25 cellular contexts compared by ENCODE assay signal in genomic region chr5:33999986-34000385, GRCh38. TPM values are rescaled to one million over a fixed set of nuclear protein-coding genes. Genes with fewer than 3 reads are reported as not detected.
DNase-seq lines count a peak whose midpoint lies in the region; ATAC-seq, FAIRE-seq and TF ChIP-seq lines count a peak whose summit lies in the region.
"Had no signal": no experiment of that assay in that cellular context is flagged by ENCODE, and none has a peak within 500 bp of the region (broad histone marks: within the 10 kb centered on the region; RNA-seq: fewer than 3 reads in every experiment).

No MANE protein-coding gene starts in this region.

- TF ChIP-seq RAD21 in IMR-90 (IDR thresholded peaks at IDR 0.05; ENCODE audit: low read length) = no peak
- TF ChIP-seq RAD21 in H1 (IDR thresholded peaks at IDR 0.05 in 1 of 2, conservative IDR thresholded peaks at IDR 0.05 in 1 of 2; ENCODE audit: low read depth in 2 of 2, low read length in 2 of 2) = no peak

- no peak overlapping the region for H2AK9ac ChIP-seq in IMR-90 (replicated peaks; ENCODE audit: low read depth, low read length, poor library complexity)

- peak overlapping the region; percentile 60 for H3K27ac Mint-ChIP-seq in progenitor cell of endocrine pancreas
- H3K27ac Mint-ChIP-seq in activated T-cell treated with anti-CD3 and anti-CD28 coated beads, Interleukin-2, amount 50 U/mL, for 24 hours = no peak overlapping the region

- H3K18ac ChIP-seq in IMR-90 (ENCODE audit: low read depth, low read length) (no peak overlapping the region), H1 (ENCODE audit: extremely low read depth, low read length) (no peak overlapping the region)

- H3K4me3 Mint-ChIP-seq in progenitor cell of endocrine pancreas (ENCODE audit: low read depth) = no peak overlapping the region
- H3K4me3 Mint-ChIP-seq in activated T-cell treated with anti-CD3 and anti-CD28 coated beads, Interleukin-2, amount 50 U/mL, for 24 hours = no peak overlapping the region

- H3K4ac ChIP-seq in IMR-90 (ENCODE audit: low read depth, low read length) (no peak overlapping the region), H1 (replicated peaks; ENCODE audit: insufficient read length, low read depth, low read length) (no peak overlapping the region)

- no peak overlapping the region for H3K4me2 ChIP-seq in IMR-90 (ENCODE audit: low read depth, low read length)
- no peak overlapping the region for H3K4me2 ChIP-seq in H1 (ENCODE audit: insufficient read depth in 1 of 2, low read depth in 2 of 2, low read length in 2 of 2)
- H3K4me2 ChIP-seq: KMS-11 had no signal

- H3K79me2 ChIP-seq in H1 (ENCODE audit: control insufficient read depth in 1 of 2, insufficient read depth in 2 of 2, low read length in 2 of 2) = no peaks in the 10 kb centered on the region

- peaks cover 44% of the 10 kb centered on the region for H3K4me1 Mint-ChIP-seq in progenitor cell of endocrine pancreas (ENCODE audit: low read depth)
- peaks cover 13% of the 10 kb centered on the region for H3K4me1 Mint-ChIP-seq in activated T-cell treated with anti-CD3 and anti-CD28 coated beads, Interleukin-2, amount 50 U/mL, for 24 hours (ENCODE audit: low read depth)

- no peaks in the 10 kb centered on the region for H4K20me1 ChIP-seq in IMR-90 (ENCODE audit: insufficient read depth, low read length)
- no peaks in the 10 kb centered on the region for H4K20me1 ChIP-seq in H1 (replicated peaks in 1 of 2; ENCODE audit: control insufficient read depth in 1 of 2, insufficient read depth in 2 of 2, low read length in 2 of 2)

- intact Hi-C loops in IMR-90 (cut with micrococcal nuclease) = no loop called here

- dilution Hi-C loops in IMR-90 (cut with HindIII; ENCODE audit: low sequenced_read_pairs, unreplicated experiment) = no loop called here

- no peak overlapping the region for H2AFZ ChIP-seq in IMR-90 (replicated peaks; ENCODE audit: low read length, poor library complexity)
- H2AFZ ChIP-seq in H1 (ENCODE audit: low read length) = no peak overlapping the region

- TF ChIP-seq EP300 in H1 (IDR thresholded peaks at IDR 0.05; ENCODE audit: borderline replicate concordance in 1 of 2, low read depth in 2 of 2, low read length in 2 of 2) = no peak

- H2BK5ac ChIP-seq in IMR-90 (ENCODE audit: low read depth, low read length, poor library complexity, severe bottlenecking) (no peak overlapping the region), H1 (ENCODE audit: low read depth, low read length) (no peak overlapping the region)

- no peak overlapping the region for H2BK12ac ChIP-seq in H1 (ENCODE audit: low read depth, low read length)

- H3K23ac ChIP-seq in IMR-90 (ENCODE audit: low read depth, low read length) (no peak overlapping the region), H1 (ENCODE audit: insufficient read length) (no peak overlapping the region)

- H2AK5ac ChIP-seq in IMR-90 (ENCODE audit: low read depth, low read length) (no peak overlapping the region), H1 (ENCODE audit: low read depth, low read length) (no peak overlapping the region)

- CTCF ChIA-PET in IMR-90 (lab: Yijun Ruan, JAX) (no interaction called here), H1 (lab: Charles Lee; ENCODE audit: partially characterized antibody) (interaction anchor here (1.2 to 4.4 kb wide), 6 partner anchors 12 to 465 kb away, joined by 3 to 17 read pairs (median 4); no protein-coding TSS in a partner anchor)

- peaks cover 5 to 6% of the 10 kb centered on the region in 2 experiments; a peak in 2 of 4 replicates for H3K79me1 ChIP-seq in IMR-90 (ENCODE audit: low read depth in 1 of 2, low read length in 2 of 2)
- H3K79me1 ChIP-seq in H1 (ENCODE audit: low read depth, low read length) = no peaks in the 10 kb centered on the region

- in situ Hi-C loops in IMR-90 (cut with MboI; ENCODE audit: low sequenced_read_pairs) = loop anchor here (5.0 to 25.0 kb wide), 2 partner anchors 462 to 887 kb away; no protein-coding TSS in a partner anchor

- H3K56ac ChIP-seq in IMR-90 (ENCODE audit: extremely low read depth, insufficient read depth, low read length) (no peak overlapping the region), H1 (replicated peaks; ENCODE audit: insufficient read length, low read depth, low read length) (no peak overlapping the region)

- H2BK120ac ChIP-seq in IMR-90 (ENCODE audit: low read depth, low read length) = no peak overlapping the region
- no peak overlapping the region for H2BK120ac ChIP-seq in H1 (replicated peaks; ENCODE audit: low read depth, low read length)

- peaks cover 8% of the 10 kb centered on the region; the same call in 1 of the 2 replicates for H3K4me1 ChIP-seq in IMR-90 (ENCODE audit: control insufficient read depth, insufficient read depth, low read length)
- H3K4me1 ChIP-seq in H1 (replicated peaks in 1 of 4; ENCODE audit: control insufficient read depth in 3 of 4, insufficient read depth in 4 of 4, low read length in 3 of 4) = peaks cover 0 to 3% (median 1%) of the 10 kb centered on the region in 4 experiments; a peak in 2 of 7 replicates
- H3K4me1 ChIP-seq: BE2C had no signal

- no peak for FAIRE-seq in H1 (lab: Jason Lieb, UNC)
- FAIRE-seq: GM19239 had no signal

- H3K36me3 Mint-ChIP-seq in progenitor cell of endocrine pancreas (ENCODE audit: insufficient read depth) = peaks cover 28% of the 10 kb centered on the region
- H3K36me3 Mint-ChIP-seq in activated T-cell treated with anti-CD3 and anti-CD28 coated beads, Interleukin-2, amount 50 U/mL, for 24 hours (ENCODE audit: low read depth) = peaks cover 48% of the 10 kb centered on the region

- TF ChIP-seq POLR2A in IMR-90 (IDR thresholded peaks at IDR 0.05; ENCODE audit: low read depth, low read length) = no peak
- TF ChIP-seq POLR2A in H1 (IDR thresholded peaks at IDR 0.05; ENCODE audit: control extremely low read depth in 1 of 2, low read depth in 2 of 2, low read length in 2 of 2) = no peak

- H3K4me3 ChIP-seq in IMR-90 (ENCODE audit: insufficient read depth, low read depth, low read length) (no peak overlapping the region), H1 (ENCODE audit: extremely low read depth in 1 of 4, insufficient read depth in 2 of 4, low read depth in 3 of 4, low read length in 4 of 4) (no peak overlapping the region)

- no peaks in the 10 kb centered on the region for H3K9me3 ChIP-seq in IMR-90 (ENCODE audit: control insufficient read depth, insufficient read depth, low read length)
- H3K9me3 ChIP-seq in H1 (ENCODE audit: insufficient read depth in 2 of 2, low read depth in 1 of 2, low read length in 1 of 2) = no peaks in the 10 kb centered on the region
- H3K9me3 ChIP-seq: BE2C had no signal

- no TSS peak for BruUV-seq in IMR-90 (replicated peaks; lab: Mats Ljungman, UMichigan)

- H2BK20ac ChIP-seq in IMR-90 (ENCODE audit: low read depth, low read length) (no peak overlapping the region), H1 (ENCODE audit: low read length) (no peak overlapping the region)

- peaks cover 8% of the 10 kb centered on the region for H3K9me1 ChIP-seq in IMR-90 (ENCODE audit: insufficient read depth, low read length)

- H3K9ac ChIP-seq in IMR-90 (ENCODE audit: low read depth, low read length) (no peak overlapping the region), H1 (replicated peaks in 1 of 4; ENCODE audit: extremely low read depth in 1 of 4, low read depth in 3 of 4, low read length in 3 of 4) (no peak overlapping the region)
- H3K9ac ChIP-seq: KMS-11 had no signal

- no peak overlapping the region for H3K27ac ChIP-seq in IMR-90 (ENCODE audit: insufficient read depth, low read length)
- H3K27ac ChIP-seq in H1 (ENCODE audit: low read depth, low read length) = no peak overlapping the region
- H3K27ac ChIP-seq: 22Rv1, KMS-11, RWPE1 had no signal

- TF ChIP-seq CTCF in IMR-90 (conservative IDR thresholded peaks at IDR 0.05; ENCODE audit: low read depth, low read length) = no peak
- no peak for TF ChIP-seq CTCF in H1 (IDR thresholded peaks at IDR 0.05; ENCODE audit: control extremely low read depth in 1 of 3, insufficient read depth in 1 of 3, low read depth in 1 of 3, low read length in 3 of 3)
- no peak for TF ChIP-seq CTCF in progenitor cell of endocrine pancreas (IDR thresholded peaks at IDR 0.05; ENCODE audit: unreplicated experiment)

- no peaks in the 10 kb centered on the region for H3K27me3 ChIP-seq in IMR-90 (ENCODE audit: control insufficient read depth, insufficient read depth, low read length)
- no peaks in the 10 kb centered on the region for H3K27me3 ChIP-seq in H1 (replicated peaks in 1 of 4; ENCODE audit: control insufficient read depth in 3 of 4, extremely low read depth in 1 of 4, insufficient read depth in 3 of 4, low read length in 3 of 4)
- H3K27me3 ChIP-seq: BE2C had no signal

- H4K91ac ChIP-seq in IMR-90 (ENCODE audit: insufficient read depth, low read depth, low read length) (no peak overlapping the region), H1 (replicated peaks; ENCODE audit: insufficient read length, low read length) (no peak overlapping the region)

- H4K8ac ChIP-seq in IMR-90 (ENCODE audit: low read depth in 2 of 2, low read length in 2 of 2) (no peak overlapping the region), H1 (ENCODE audit: extremely low read depth, insufficient read depth, low read length) (no peak overlapping the region)

- POLR2A ChIA-PET in IMR-90 (lab: Charles Lee; ENCODE audit: unreplicated experiment) = no interaction called here
- POLR2A ChIA-PET in H1 (lab: Charles Lee; ENCODE audit: partially characterized antibody) = interaction anchor here (1.4 kb wide), 1 partner anchor 8 kb away, joined by 7 read pairs; the partner anchor contains the start of gene AMACR

- 92% methylated on average over 3 of the region's 4 CpGs; no CpG with 5 or more reads in 1 of the 2 experiments for WGBS in IMR-90 (ENCODE audit: extremely low coverage in 2 of 2, insufficient read length in 1 of 2), 2 experiments
- WGBS in H1 (ENCODE audit: extremely low coverage in 1 of 2, insufficient coverage in 1 of 2, insufficient read length in 1 of 2, insufficient replicate concordance in 2 of 2, low coverage in 1 of 2, low lambda C conversion rate in 2 of 2, missing lambda C conversion rate in 1 of 2), 2 experiments = 90% methylated on average over 4 of the region's 4 CpGs; no CpG with 5 or more reads in 1 of the 2 experiments

- H4K5ac ChIP-seq in IMR-90 (ENCODE audit: low read depth, low read length) (no peak overlapping the region), H1 (ENCODE audit: insufficient read length, low read depth, low read length) (no peak overlapping the region)

- no peak overlapping the region for H2BK15ac ChIP-seq in IMR-90 (ENCODE audit: low read depth, low read length)
- H2BK15ac ChIP-seq in H1 (ENCODE audit: low read length) = no peak overlapping the region

- peaks cover 5% of the 10 kb centered on the region; the same call in 1 of the 2 replicates for H3K36me3 ChIP-seq in IMR-90 (ENCODE audit: control insufficient read depth, insufficient read depth, low read length)
- H3K36me3 ChIP-seq in H1 (ENCODE audit: control insufficient read depth in 2 of 4, insufficient read depth in 4 of 4, low read length in 3 of 4) = peaks cover 0 to 15% (median 2%) of the 10 kb centered on the region in 4 experiments; a peak in 4 of 8 replicates
- H3K36me3 ChIP-seq: BE2C had no signal

- no peaks in the 10 kb centered on the region for H3K27me3 Mint-ChIP-seq in progenitor cell of endocrine pancreas
- H3K27me3 Mint-ChIP-seq in activated T-cell treated with anti-CD3 and anti-CD28 coated beads, Interleukin-2, amount 50 U/mL, for 24 hours = no peaks in the 10 kb centered on the region

- no peaks in the 10 kb centered on the region for H3K23me2 ChIP-seq in H1 (ENCODE audit: low read depth, low read length)

- peak; percentile 22 for DNase-seq in NCI-H2196 (lab: John Stamatoyannopoulos, UW; ENCODE audit: unreplicated experiment)
- no peak for DNase-seq in NCI-H2196 treated with DMSO at 0.1 percent for 48 hours (lab: John Stamatoyannopoulos, UW; ENCODE audit: unreplicated experiment)
- DNase-seq in IMR-90 = no peak
- no peak for DNase-seq in H1 (ENCODE audit: low read depth in 1 of 2, low spot score in 2 of 2)
- no peak for DNase-seq in progenitor cell of endocrine pancreas (ENCODE audit: low spot score, unreplicated experiment)
- DNase-seq in activated T-cell treated with anti-CD3 and anti-CD28 coated beads, Interleukin-2, amount 50 U/mL, for 24 hours = no peak
- DNase-seq: ACHN, BE2C, DMS153, DND-41, MM.1S, NCI-H2029, NCI-H226, NCI-H524 treated with DMSO at 0.1 percent for 48 hours, NCI-H82, SHP77 had no signal

- H3K14ac ChIP-seq in IMR-90 (replicated peaks; ENCODE audit: low read depth, low read length) (no peak overlapping the region), H1 (ENCODE audit: insufficient read length) (no peak overlapping the region)

- no peak for ATAC-seq in IMR-90 (ENCODE audit: low read depth)
- ATAC-seq in HG02610 (IDR thresholded peaks at IDR 0.05; ENCODE audit: unreplicated experiment) = no peak
- ATAC-seq: HCT116, Panc1 had no signal

- no peaks in the 10 kb centered on the region for H3K9me3 Mint-ChIP-seq in progenitor cell of endocrine pancreas (ENCODE audit: low read depth)
- no peaks in the 10 kb centered on the region for H3K9me3 Mint-ChIP-seq in activated T-cell treated with anti-CD3 and anti-CD28 coated beads, Interleukin-2, amount 50 U/mL, for 24 hours

RNA-seq across cellular contexts. Expression of gene AMACR, which starts 7.9 kb away (rescaled TPM):
- 10.0 and 12.9 TPM in 2 replicates for total RNA-seq in IMR-90 (2012; rRNA removed)
- polyA plus RNA-seq in IMR-90 (2012; rRNA removed) = 7.3 and 8.2 TPM in 2 replicates
- polyA plus RNA-seq in IMR-90 (2012; cell fraction: cytosol; rRNA removed) = 4.1 and 4.5 TPM in 2 replicates
- 2.1 and 3.5 TPM in 2 replicates for polyA plus RNA-seq in IMR-90 (2012; cell fraction: nucleus; rRNA removed; ENCODE audit: low replicate concordance)
- total RNA-seq in H1 (2021; fragmentation: NEBNext Ultra II Directional; extraction: Animal tissue kit (Norgen Biotek cat#: 25700)) = 10.1 and 12.6 TPM in 2 replicates
- 8.7 and 9.1 TPM in 2 replicates for polyA plus RNA-seq in H1 (2011; rRNA removed)
- polyA plus RNA-seq in H1 (2011; cell fraction: cytosol; rRNA removed) = 10.8 TPM
- 5.1 TPM for polyA plus RNA-seq in H1 (2011; cell fraction: nucleus; rRNA removed)
- 7.9 to 11.0 TPM (median 9.3 TPM) in 4 replicates for polyA plus RNA-seq in H1 (2012, experiment 1 of 2)
- polyA plus RNA-seq in H1 (2012, experiment 2 of 2) = 2.5 TPM
- polyA plus RNA-seq in H1 (2013, experiment 1 of 2) = 6.5 TPM
- 5.5 TPM for polyA plus RNA-seq in H1 (2013, experiment 2 of 2)
- polyA minus RNA-seq in H1 (2011; rRNA and poly(A)+ RNA removed) = 10.2 and 13.1 TPM in 2 replicates
- polyA minus RNA-seq in H1 (2011; cell fraction: cytosol; rRNA and poly(A)+ RNA removed) = 8.1 TPM
- polyA minus RNA-seq in H1 (2011; cell fraction: nucleus; rRNA and poly(A)+ RNA removed) = 5.7 TPM
- 22.0 and 22.1 TPM in 2 replicates for total RNA-seq in progenitor cell of endocrine pancreas

RNA-seq across cellular contexts. Expression of gene SLC45A2, which starts 15.5 kb away (rescaled TPM):
- total RNA-seq in IMR-90 (2012; rRNA removed) (not detected in 2 replicates), progenitor cell of endocrine pancreas (2.4 and 4.2 TPM in 2 replicates)
- polyA plus RNA-seq in IMR-90 (2012; rRNA removed) (0.07 TPM in 1 of 2 replicates, not detected in the other), H1 (2011; rRNA removed) (0.09 TPM in 1 of 2 replicates, not detected in the other)
- 0.02 TPM in 1 of 2 replicates, not detected in the other for polyA plus RNA-seq in IMR-90 (2012; cell fraction: cytosol; rRNA removed)
- polyA plus RNA-seq in IMR-90 (2012; cell fraction: nucleus; rRNA removed; ENCODE audit: low replicate concordance) = 0.06 and 0.09 TPM in 2 replicates
- total RNA-seq in H1 (2021; fragmentation: NEBNext Ultra II Directional; extraction: Animal tissue kit (Norgen Biotek cat#: 25700)) = not detected in 2 replicates
- 0.08 TPM for polyA plus RNA-seq in H1 (2011; cell fraction: cytosol; rRNA removed)
- 0.11 TPM for polyA plus RNA-seq in H1 (2011; cell fraction: nucleus; rRNA removed)
- polyA plus RNA-seq in H1 (2012, experiment 1 of 2) = not detected in 4 replicates
- not detected for polyA plus RNA-seq in H1 (2012, experiment 2 of 2)
- polyA plus RNA-seq in H1 (2013, experiment 1 of 2) = not detected
- 0.09 TPM for polyA plus RNA-seq in H1 (2013, experiment 2 of 2)
- polyA minus RNA-seq in H1 (2011; rRNA and poly(A)+ RNA removed) = 0.54 TPM in 1 of 2 replicates, not detected in the other
- polyA minus RNA-seq in H1 (2011; cell fraction: cytosol; rRNA and poly(A)+ RNA removed) = not detected
- 1.6 TPM for polyA minus RNA-seq in H1 (2011; cell fraction: nucleus; rRNA and poly(A)+ RNA removed)
- total RNA-seq: H4, HT1080 had no signal

RNA-seq across cellular contexts. Expression of gene C1QTNF3, which starts 43.0 kb away (rescaled TPM):
- total RNA-seq in IMR-90 (2012; rRNA removed) (0.28 and 1.4 TPM in 2 replicates), progenitor cell of endocrine pancreas (9.6 and 11.0 TPM in 2 replicates)
- polyA plus RNA-seq in IMR-90 (2012; rRNA removed) (0.76 and 1.0 TPM in 2 replicates), H1 (2011; rRNA removed) (1.0 and 1.2 TPM in 2 replicates)
- polyA plus RNA-seq in IMR-90 (2012; cell fraction: cytosol; rRNA removed) = 0.05 and 0.35 TPM in 2 replicates
- 1.6 and 7.9 TPM in 2 replicates for polyA plus RNA-seq in IMR-90 (2012; cell fraction: nucleus; rRNA removed; ENCODE audit: low replicate concordance)
- total RNA-seq in H1 (2021; fragmentation: NEBNext Ultra II Directional; extraction: Animal tissue kit (Norgen Biotek cat#: 25700)) = 0.82 and 1.0 TPM in 2 replicates
- 1.4 TPM for polyA plus RNA-seq in H1 (2011; cell fraction: cytosol; rRNA removed)
- polyA plus RNA-seq in H1 (2011; cell fraction: nucleus; rRNA removed) = 4.0 TPM
- 0.70 to 1.7 TPM (median 1.1 TPM) in 4 replicates for polyA plus RNA-seq in H1 (2012, experiment 1 of 2)
- polyA plus RNA-seq in H1 (2012, experiment 2 of 2) = 0.21 TPM
- 0.61 TPM for polyA plus RNA-seq in H1 (2013, experiment 1 of 2)
- polyA plus RNA-seq in H1 (2013, experiment 2 of 2) = 0.63 TPM
- 0.91 and 5.3 TPM in 2 replicates for polyA minus RNA-seq in H1 (2011; rRNA and poly(A)+ RNA removed)
- not detected for polyA minus RNA-seq in H1 (2011; cell fraction: cytosol; rRNA and poly(A)+ RNA removed)
- 2.7 TPM for polyA minus RNA-seq in H1 (2011; cell fraction: nucleus; rRNA and poly(A)+ RNA removed)
